In the genomic region with DNA sequence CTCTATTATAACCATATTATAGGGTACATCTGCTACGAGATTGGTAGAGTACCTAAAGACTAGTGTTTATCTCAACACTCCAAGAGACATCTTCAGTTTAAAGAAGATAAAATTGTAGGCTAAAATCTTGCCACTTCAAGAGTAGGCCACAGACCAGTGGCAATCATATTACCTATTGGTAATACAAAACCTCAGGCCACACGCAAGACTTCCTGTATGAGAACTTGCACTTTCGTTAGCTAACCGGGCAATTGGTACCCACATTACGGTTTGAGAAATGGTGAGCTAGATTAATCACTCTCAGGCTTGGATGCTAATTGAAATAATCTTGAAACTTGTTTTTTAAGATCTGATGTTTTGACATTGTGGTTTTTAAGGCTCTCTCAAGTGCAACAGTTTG, we compare ENCODE assay signal across 7 cellular contexts.
"Had no signal": no experiment of that assay in that cellular context is flagged by ENCODE, and none has a peak within 500 bp of the region (broad histone marks: within the 10 kb centered on the region; RNA-seq: fewer than 3 reads in every experiment).

No MANE protein-coding gene starts in this region.

- FAIRE-seq: G401.6, GM12891, GM12892, GM18507, GM19239 had no signal

- DNase-seq: GDM1, GF-D8 had no signal
